In the genomic region with DNA sequence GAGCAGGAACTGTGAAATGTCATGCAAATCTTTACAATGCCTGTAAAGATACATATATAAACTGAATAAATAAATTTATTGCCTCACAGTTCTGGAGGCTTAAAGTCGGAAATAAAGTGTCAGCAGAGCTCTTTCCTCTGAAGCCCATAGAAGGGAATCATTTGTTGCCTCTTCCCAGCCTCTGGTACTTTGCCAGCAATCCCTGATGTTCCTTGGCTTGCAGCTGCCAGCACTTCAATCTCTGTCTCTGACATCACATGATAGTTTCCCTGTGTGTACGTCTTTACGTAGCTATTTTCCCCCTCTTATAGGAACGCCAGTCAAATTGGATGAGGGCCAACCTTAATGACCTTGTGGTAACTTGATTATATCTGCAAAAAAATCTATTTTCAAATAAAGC, we compare ENCODE assay signal across 18 cellular contexts.
DNase-seq lines count a peak whose midpoint lies in the region; TF ChIP-seq lines count a peak whose summit lies in the region.
"Had no signal": no experiment of that assay in that cellular context is flagged by ENCODE, and none has a peak within 500 bp of the region (broad histone marks: within the 10 kb centered on the region; RNA-seq: fewer than 3 reads in every experiment).

No MANE protein-coding gene starts in this region.

- H3K27me3 Mint-ChIP-seq in endodermal cell (ENCODE audit: insufficient read depth), result no peaks in the 10 kb centered on the region
- peaks cover 1% of the 10 kb centered on the region for H3K27me3 Mint-ChIP-seq in activated T-helper 1 cell treated with anti-CD3 and anti-CD28 coated beads, Interleukin-12 subunit alpha, Interleukin-12 subunit beta, Interleukin-2, Interleukin-4 antibody, amounts not matched to agents 30 ng/mL and 10 ng/mL and 1 ng/mL, durations not matched to agents 14 hours and 24 hours and 36 hours (ENCODE audit: insufficient read depth)
- H3K27me3 Mint-ChIP-seq: central memory CD8-positive, alpha-beta T cell had no signal

- peak; percentile 64 for DNase-seq in DMS53 (lab: John Stamatoyannopoulos, UW)
- peak; percentile 40 for DNase-seq in NCI-H1694 treated with DMSO at 0.1 percent for 48 hours (lab: John Stamatoyannopoulos, UW)
- peak; percentile 85 for DNase-seq in NCI-H510A (lab: John Stamatoyannopoulos, UW)
- DNase-seq in fibroblast of pulmonary artery (ENCODE audit: low read depth), result peak; percentile 0
- no peak for DNase-seq in MV-4-11 (lab: John Stamatoyannopoulos, UW)
- no peak for DNase-seq in stimulated activated CD4-positive, alpha-beta T cell treated with anti-CD3 and anti-CD28 coated beads, Interleukin-12 subunit alpha, Interleukin-12 subunit beta, amount 100 ng/mL, for 4 hours
- no peak for DNase-seq in endodermal cell
- DNase-seq in activated T-helper 1 cell treated with anti-CD3 and anti-CD28 coated beads, Interleukin-12 subunit alpha, Interleukin-12 subunit beta, Interleukin-2, Interleukin-4 antibody, amounts not matched to agents 30 ng/mL and 10 ng/mL and 1 ng/mL, durations not matched to agents 14 hours and 24 hours and 36 hours (ENCODE audit: low spot score), result no peak
- DNase-seq: effector memory CD4-positive, alpha-beta T cell; heart left ventricle; IMR-90; mammary epithelial cell; natural killer cell; stimulated activated CD4-positive, alpha-beta T cell treated with anti-CD3 and anti-CD28 coated beads, Interleukin-4, amount 100 ng/mL, for 24 hours had no signal

- no peak overlapping the region for H3K4me3 Mint-ChIP-seq in endodermal cell
- H3K4me3 Mint-ChIP-seq in activated T-helper 1 cell treated with anti-CD3 and anti-CD28 coated beads, Interleukin-12 subunit alpha, Interleukin-12 subunit beta, Interleukin-2, Interleukin-4 antibody, amounts not matched to agents 30 ng/mL and 10 ng/mL and 1 ng/mL, durations not matched to agents 14 hours and 24 hours and 36 hours, result no peak overlapping the region
- H3K4me3 Mint-ChIP-seq: central memory CD8-positive, alpha-beta T cell; GM23338; natural killer cell; T-helper 2 cell treated with Interferon-gamma antibody and Interleukin-4, amounts not matched to agents 5 μg/mL and 100 μg/mL, for 36 hours had no signal

- no peaks in the 10 kb centered on the region for H3K36me3 Mint-ChIP-seq in endodermal cell (ENCODE audit: low read depth)
- no peaks in the 10 kb centered on the region for H3K36me3 Mint-ChIP-seq in activated T-helper 1 cell treated with anti-CD3 and anti-CD28 coated beads, Interleukin-12 subunit alpha, Interleukin-12 subunit beta, Interleukin-2, Interleukin-4 antibody, amounts not matched to agents 30 ng/mL and 10 ng/mL and 1 ng/mL, durations not matched to agents 14 hours and 24 hours and 36 hours (ENCODE audit: low read depth)
- H3K36me3 Mint-ChIP-seq: natural killer cell had no signal

- no peak overlapping the region for H3K27ac Mint-ChIP-seq in endodermal cell
- H3K27ac Mint-ChIP-seq in activated T-helper 1 cell treated with anti-CD3 and anti-CD28 coated beads, Interleukin-12 subunit alpha, Interleukin-12 subunit beta, Interleukin-2, Interleukin-4 antibody, amounts not matched to agents 30 ng/mL and 10 ng/mL and 1 ng/mL, durations not matched to agents 14 hours and 24 hours and 36 hours, result no peak overlapping the region
- H3K27ac Mint-ChIP-seq: GM23338; natural killer cell; T-helper 2 cell treated with Interferon-gamma antibody and Interleukin-4, amounts not matched to agents 5 μg/mL and 100 μg/mL, for 36 hours had no signal

- H3K9ac ChIP-seq in endodermal cell (ENCODE audit: extremely low read depth, low read length, poor library complexity, severe bottlenecking), result no peak overlapping the region

- H3K4me1 Mint-ChIP-seq in endodermal cell, result peaks cover 21% of the 10 kb centered on the region
- no peaks in the 10 kb centered on the region for H3K4me1 Mint-ChIP-seq in activated T-helper 1 cell treated with anti-CD3 and anti-CD28 coated beads, Interleukin-12 subunit alpha, Interleukin-12 subunit beta, Interleukin-2, Interleukin-4 antibody, amounts not matched to agents 30 ng/mL and 10 ng/mL and 1 ng/mL, durations not matched to agents 14 hours and 24 hours and 36 hours (ENCODE audit: low read depth)
- H3K4me1 Mint-ChIP-seq: central memory CD8-positive, alpha-beta T cell; natural killer cell had no signal

- intact Hi-C loops in activated T-helper 1 cell treated with anti-CD3 and anti-CD28 coated beads, Interleukin-12 subunit alpha, Interleukin-12 subunit beta, Interleukin-2, Interleukin-4 antibody, amounts not matched to agents 30 ng/mL and 10 ng/mL and 1 ng/mL, durations not matched to agents 14 hours and 24 hours and 36 hours (cut with micrococcal nuclease), result no loop called here

- H3K27ac ChIP-seq in endodermal cell (ENCODE audit: low read depth, low read length), result no peak overlapping the region
- H3K27ac ChIP-seq: heart left ventricle, skin epidermis had no signal

- H3K9me3 ChIP-seq in endodermal cell (ENCODE audit: control insufficient read depth, low read length), result no peaks in the 10 kb centered on the region

- WGBS in endodermal cell (ENCODE audit: insufficient coverage in 1 of 2, insufficient read length in 1 of 2), 2 experiments, result 91 to 96% methylated on average over 4 of the region's 4 CpGs

- H3K9me3 Mint-ChIP-seq in endodermal cell, result peaks cover 14% of the 10 kb centered on the region
- no peaks in the 10 kb centered on the region for H3K9me3 Mint-ChIP-seq in activated T-helper 1 cell treated with anti-CD3 and anti-CD28 coated beads, Interleukin-12 subunit alpha, Interleukin-12 subunit beta, Interleukin-2, Interleukin-4 antibody, amounts not matched to agents 30 ng/mL and 10 ng/mL and 1 ng/mL, durations not matched to agents 14 hours and 24 hours and 36 hours
- H3K9me3 Mint-ChIP-seq: GM23338 had no signal

- H3K4me1 ChIP-seq in endodermal cell (ENCODE audit: control insufficient read depth, insufficient read depth, low read length), result peaks cover 2% of the 10 kb centered on the region
- H3K4me1 ChIP-seq: heart left ventricle had no signal

- H3K27me3 ChIP-seq in endodermal cell (ENCODE audit: control insufficient read depth, insufficient read depth, low read length, poor library complexity, severe bottlenecking), result no peaks in the 10 kb centered on the region
- H3K27me3 ChIP-seq: heart left ventricle had no signal

- H3K4me3 ChIP-seq in fibroblast of pulmonary artery (replicated peaks; ENCODE audit: low read depth, low read length), result no peak overlapping the region
- no peak overlapping the region for H3K4me3 ChIP-seq in endodermal cell (ENCODE audit: low read length)
- H3K4me3 ChIP-seq: GM23338, heart left ventricle, skin epidermis had no signal

- no peaks in the 10 kb centered on the region for H3K36me3 ChIP-seq in endodermal cell (ENCODE audit: control insufficient read depth, insufficient read depth, low read length)
- H3K36me3 ChIP-seq: heart left ventricle had no signal

- TF ChIP-seq CTCF in fibroblast of pulmonary artery (IDR thresholded peaks at IDR 0.05; ENCODE audit: low read length, missing control alignments), result no peak
- TF ChIP-seq CTCF in endodermal cell (conservative IDR thresholded peaks at IDR 0.05), result no peak

Comparison
In these comparisons a context has a peak if more than half of its experiments do, and no peak if none do; other contexts are left out.
1. DNase-seq: peak in DMS53 (single experiment), NCI-H1694 treated with DMSO at 0.1 percent for 48 hours (single experiment), NCI-H510A (single experiment) and fibroblast of pulmonary artery (single experiment); none in MV-4-11 (single experiment), stimulated activated CD4-positive, alpha-beta T cell treated with anti-CD3 and anti-CD28 coated beads, Interleukin-12 subunit alpha, Interleukin-12 subunit beta, amount 100 ng/mL, for 4 hours (single experiment), endodermal cell (single experiment) and activated T-helper 1 cell treated with anti-CD3 and anti-CD28 coated beads, Interleukin-12 subunit alpha, Interleukin-12 subunit beta, Interleukin-2, Interleukin-4 antibody, amounts not matched to agents 30 ng/mL and 10 ng/mL and 1 ng/mL, durations not matched to agents 14 hours and 24 hours and 36 hours (single experiment).